In the genomic region with DNA sequence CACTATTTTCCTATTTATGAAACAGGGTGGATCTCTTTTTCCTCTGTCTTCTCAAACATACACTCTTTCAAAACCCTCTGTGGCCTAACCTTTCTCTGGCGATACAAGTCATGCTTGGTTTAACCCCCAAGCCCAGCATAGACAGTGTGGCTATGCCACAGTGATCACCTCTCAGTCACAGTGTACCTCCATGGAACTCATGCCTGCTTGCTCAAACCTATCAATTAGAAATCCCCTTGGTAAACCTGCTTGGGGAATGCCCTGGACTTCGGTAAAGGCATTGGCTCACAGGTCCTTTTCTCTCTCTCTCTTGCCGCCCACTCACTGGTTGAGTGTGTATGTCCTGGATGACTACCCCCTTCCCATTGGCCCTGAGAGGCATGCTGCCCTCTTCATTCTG, we compare ENCODE assay signal across 16 cellular contexts.
DNase-seq lines count a peak whose midpoint lies in the region; ATAC-seq and TF ChIP-seq lines count a peak whose summit lies in the region.
"Had no signal": no experiment of that assay in that cellular context is flagged by ENCODE, and none has a peak within 500 bp of the region (broad histone marks: within the 10 kb centered on the region; RNA-seq: fewer than 3 reads in every experiment).

No MANE protein-coding gene starts in this region.

- peaks cover 6% of the 10 kb centered on the region for H3K27me3 Mint-ChIP-seq in activated T-cell treated with anti-CD3 and anti-CD28 coated beads, Interleukin-2, amount 50 U/mL, for 72 hours (ENCODE audit: low read depth)
- H3K27me3 Mint-ChIP-seq in activated T-cell treated with anti-CD3 and anti-CD28 coated beads, Interleukin-2, amount 50 U/mL, for 4 hours (ENCODE audit: low read depth): no peaks in the 10 kb centered on the region
- H3K27me3 Mint-ChIP-seq in stimulated activated memory B cell treated with anti-CD40 and anti-IgM and Interleukin-4, amounts not matched to agents 10 μg/mL and 1 μg/mL and 100 μg/mL, for 72 hours: no peaks in the 10 kb centered on the region

- H3K27me3 ChIP-seq in OCI-LY1 (ENCODE audit: insufficient read depth, low read length) (no peaks in the 10 kb centered on the region), ascending aorta (no peaks in the 10 kb centered on the region), PC-9 (ENCODE audit: insufficient read depth, low read depth) (no peaks in the 10 kb centered on the region)

- H3K4me1 Mint-ChIP-seq in activated T-cell treated with anti-CD3 and anti-CD28 coated beads, Interleukin-2, amount 50 U/mL, for 72 hours (ENCODE audit: low read depth): no peaks in the 10 kb centered on the region
- no peaks in the 10 kb centered on the region for H3K4me1 Mint-ChIP-seq in activated T-cell treated with anti-CD3 and anti-CD28 coated beads, Interleukin-2, amount 50 U/mL, for 4 hours (ENCODE audit: low read depth)
- no peaks in the 10 kb centered on the region for H3K4me1 Mint-ChIP-seq in stimulated activated memory B cell treated with anti-CD40 and anti-IgM and Interleukin-4, amounts not matched to agents 10 μg/mL and 1 μg/mL and 100 μg/mL, for 72 hours

- H3K79me2 ChIP-seq in OCI-LY1 (ENCODE audit: insufficient read depth, low read length): no peaks in the 10 kb centered on the region
- no peaks in the 10 kb centered on the region for H3K79me2 ChIP-seq in PC-9 (ENCODE audit: low read depth)

- H3K9ac ChIP-seq in OCI-LY1 (ENCODE audit: low read length): no peak overlapping the region

- CTCF ChIA-PET in PC-9 (lab: Charles Lee): no interaction called here

- H3K4me3 ChIP-seq in OCI-LY1 (ENCODE audit: low read depth, low read length, poor library complexity, severe bottlenecking) (no peak overlapping the region), ascending aorta (no peak overlapping the region), PC-9 (no peak overlapping the region)
- H3K4me3 ChIP-seq: A549, GM12878 had no signal

- no peaks in the 10 kb centered on the region for H3K36me3 Mint-ChIP-seq in activated T-cell treated with anti-CD3 and anti-CD28 coated beads, Interleukin-2, amount 50 U/mL, for 72 hours (ENCODE audit: insufficient read depth in 2 of 2)
- no peaks in the 10 kb centered on the region for H3K36me3 Mint-ChIP-seq in activated T-cell treated with anti-CD3 and anti-CD28 coated beads, Interleukin-2, amount 50 U/mL, for 4 hours (ENCODE audit: insufficient read depth)
- no peaks in the 10 kb centered on the region for H3K36me3 Mint-ChIP-seq in stimulated activated memory B cell treated with anti-CD40 and anti-IgM and Interleukin-4, amounts not matched to agents 10 μg/mL and 1 μg/mL and 100 μg/mL, for 72 hours

- DNase-seq in activated T-cell treated with anti-CD3 and anti-CD28 coated beads, Interleukin-2, amount 50 U/mL, for 72 hours: no peak
- DNase-seq in activated T-cell treated with anti-CD3 and anti-CD28 coated beads, Interleukin-2, amount 50 U/mL, for 4 hours: no peak
- DNase-seq in ascending aorta (ENCODE audit: low spot score in 2 of 2): no peak
- DNase-seq in PC-9: no peak
- DNase-seq: COR-L47, DMS53, HFFc6, NCI-H146, NCI-H2227 treated with DMSO at 0.1 percent for 48 hours had no signal

- no peaks in the 10 kb centered on the region for H3K9me3 ChIP-seq in OCI-LY1 (ENCODE audit: low read length)
- no peaks in the 10 kb centered on the region for H3K9me3 ChIP-seq in ascending aorta
- no peaks in the 10 kb centered on the region for H3K9me3 ChIP-seq in PC-9 (ENCODE audit: insufficient read depth, low read depth)
- H3K9me3 ChIP-seq: A549 had no signal

- H3K4me1 ChIP-seq in OCI-LY1 (ENCODE audit: insufficient read depth, low read length, severe bottlenecking): peaks cover 14% of the 10 kb centered on the region
- no peaks in the 10 kb centered on the region for H3K4me1 ChIP-seq in ascending aorta
- H3K4me1 ChIP-seq in PC-9 (replicated peaks; ENCODE audit: insufficient read depth): no peaks in the 10 kb centered on the region
- H3K4me1 ChIP-seq: A549 had no signal

- no peak for TF ChIP-seq CTCF in OCI-LY1 (IDR thresholded peaks at IDR 0.05; ENCODE audit: low read length)
- TF ChIP-seq CTCF in ascending aorta (IDR thresholded peaks at IDR 0.05): no peak
- TF ChIP-seq CTCF in PC-9 (conservative IDR thresholded peaks at IDR 0.05): no peak

- H3K27ac Mint-ChIP-seq in activated T-cell treated with anti-CD3 and anti-CD28 coated beads, Interleukin-2, amount 50 U/mL, for 72 hours: no peak overlapping the region
- no peak overlapping the region for H3K27ac Mint-ChIP-seq in stimulated activated memory B cell treated with anti-CD40 and anti-IgM and Interleukin-4, amounts not matched to agents 10 μg/mL and 1 μg/mL and 100 μg/mL, for 72 hours
- H3K27ac Mint-ChIP-seq: HFFc6 had no signal

- H2AFZ ChIP-seq in OCI-LY1 (ENCODE audit: low read length) (no peak overlapping the region), PC-9 (no peak overlapping the region)

- H3K9me2 ChIP-seq in OCI-LY1 (ENCODE audit: low read depth, low read length) (no peaks in the 10 kb centered on the region), PC-9 (ENCODE audit: insufficient read depth) (no peaks in the 10 kb centered on the region)

- POLR2A ChIA-PET in PC-9 (lab: Charles Lee; ENCODE audit: unreplicated experiment): no interaction called here

- no peaks in the 10 kb centered on the region for H3F3A ChIP-seq in OCI-LY1 (ENCODE audit: insufficient read depth, low read length)
- no peaks in the 10 kb centered on the region for H3F3A ChIP-seq in PC-9 (ENCODE audit: insufficient read depth, low read depth)

- H4K20me1 ChIP-seq in OCI-LY1 (ENCODE audit: insufficient read depth, low read length) (no peaks in the 10 kb centered on the region), PC-9 (ENCODE audit: insufficient read depth) (no peaks in the 10 kb centered on the region)

- H3K4me2 ChIP-seq in OCI-LY1 (ENCODE audit: low read length) (no peak overlapping the region), PC-9 (no peak overlapping the region)
- H3K4me2 ChIP-seq: A549 had no signal

- no TSS peak for BruUV-seq in PC-9 (replicated peaks; lab: Mats Ljungman, UMichigan)

- intact Hi-C loops in ascending aorta (cut with DNase I): no loop called here
- intact Hi-C loops in PC-9 (cut with micrococcal nuclease; ENCODE audit: unreplicated experiment): no loop called here

- no peak overlapping the region for H3K4me3 Mint-ChIP-seq in activated T-cell treated with anti-CD3 and anti-CD28 coated beads, Interleukin-2, amount 50 U/mL, for 72 hours
- H3K4me3 Mint-ChIP-seq in activated T-cell treated with anti-CD3 and anti-CD28 coated beads, Interleukin-2, amount 50 U/mL, for 4 hours: no peak overlapping the region
- H3K4me3 Mint-ChIP-seq in stimulated activated memory B cell treated with anti-CD40 and anti-IgM and Interleukin-4, amounts not matched to agents 10 μg/mL and 1 μg/mL and 100 μg/mL, for 72 hours: no peak overlapping the region
- H3K4me3 Mint-ChIP-seq: HFFc6 had no signal

- peak; percentile 63 to 66 for ATAC-seq in activated T-cell treated with anti-CD3 and anti-CD28 coated beads, Interleukin-2, amount 50 U/mL, for 72 hours (replicated peaks in 1 of 2)
- no peak for ATAC-seq in activated T-cell treated with anti-CD3 and anti-CD28 coated beads, Interleukin-2, amount 50 U/mL, for 4 hours
- ATAC-seq in HG02623 (IDR thresholded peaks at IDR 0.05; ENCODE audit: unreplicated experiment): peak; percentile 55
- peak; percentile 48 for ATAC-seq in stimulated activated memory B cell treated with anti-CD40 and anti-IgM and Interleukin-4, amounts not matched to agents 10 μg/mL and 1 μg/mL and 100 μg/mL, for 72 hours
- no peak for ATAC-seq in HG02759 (IDR thresholded peaks at IDR 0.05; ENCODE audit: unreplicated experiment)
- ATAC-seq: A549, GM12878 had no signal

- H3K9me3 Mint-ChIP-seq in activated T-cell treated with anti-CD3 and anti-CD28 coated beads, Interleukin-2, amount 50 U/mL, for 72 hours: no peaks in the 10 kb centered on the region
- no peaks in the 10 kb centered on the region for H3K9me3 Mint-ChIP-seq in activated T-cell treated with anti-CD3 and anti-CD28 coated beads, Interleukin-2, amount 50 U/mL, for 4 hours
- H3K9me3 Mint-ChIP-seq in stimulated activated memory B cell treated with anti-CD40 and anti-IgM and Interleukin-4, amounts not matched to agents 10 μg/mL and 1 μg/mL and 100 μg/mL, for 72 hours: no peaks in the 10 kb centered on the region
- H3K9me3 Mint-ChIP-seq: HFFc6 had no signal

- H3K27ac ChIP-seq in OCI-LY1 (ENCODE audit: low read depth, low read length, poor library complexity, severe bottlenecking) (peak overlapping the region; percentile 13), ascending aorta (no peak overlapping the region), PC-9 (no peak overlapping the region)
- H3K27ac ChIP-seq: A549, C4-2B had no signal

- H3K36me3 ChIP-seq in OCI-LY1 (ENCODE audit: insufficient read depth, low read length): no peaks in the 10 kb centered on the region
- no peaks in the 10 kb centered on the region for H3K36me3 ChIP-seq in ascending aorta
- H3K36me3 ChIP-seq in PC-9 (ENCODE audit: low read depth): no peaks in the 10 kb centered on the region

Comparison
In these comparisons a context has a peak if more than half of its experiments do, and no peak if none do; other contexts are left out.
1. ATAC-seq: peak in activated T-cell treated with anti-CD3 and anti-CD28 coated beads, Interleukin-2, amount 50 U/mL, for 72 hours (2 of 2), HG02623 (single experiment) and stimulated activated memory B cell treated with anti-CD40 and anti-IgM and Interleukin-4, amounts not matched to agents 10 μg/mL and 1 μg/mL and 100 μg/mL, for 72 hours (single experiment); none in activated T-cell treated with anti-CD3 and anti-CD28 coated beads, Interleukin-2, amount 50 U/mL, for 4 hours (0 of 2) and HG02759 (single experiment).